Comparison of ENCODE assay signal across 1 cellular context in the genomic region with DNA sequence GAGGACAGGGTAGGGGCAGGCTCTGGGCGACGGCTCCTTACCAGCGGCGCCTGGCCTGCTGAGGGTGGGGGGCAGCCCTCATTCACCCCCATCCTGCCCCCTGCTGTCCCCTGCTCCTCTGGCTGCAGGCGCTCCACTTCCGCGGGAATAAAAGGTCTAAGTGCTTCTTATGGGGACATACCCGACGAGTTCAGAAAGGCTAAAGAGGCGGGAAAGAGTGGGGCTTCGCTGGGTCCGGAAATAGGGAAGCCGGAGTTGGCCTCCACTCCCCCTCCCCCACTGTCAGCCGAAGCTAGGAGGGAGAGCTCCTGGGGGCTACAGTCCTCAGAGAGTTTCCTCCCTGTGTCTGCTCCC.
TF ChIP-seq lines count a peak whose summit lies in the region.

No MANE protein-coding gene starts in this region.

TF ChIP-seq in H1, 55 proteins besides CTCF, POLR2A, EP300 and RAD21:
- TF ChIP-seq EGR1 (IDR thresholded peaks at IDR 0.05; ENCODE audit: borderline replicate concordance, low read depth, low read length) (no peak), CHD1 (IDR thresholded peaks at IDR 0.05; ENCODE audit: low read depth, low read length) (no peak), NRF1 (IDR thresholded peaks at IDR 0.05; ENCODE audit: low read depth, low read length) (no peak), BACH1 (IDR thresholded peaks at IDR 0.05; ENCODE audit: low read length) (no peak), TAF1 (IDR thresholded peaks at IDR 0.05; ENCODE audit: low read depth, low read length) (no peak), SP4 (IDR thresholded peaks at IDR 0.05; ENCODE audit: low read length) (no peak), GABPA (IDR thresholded peaks at IDR 0.05; ENCODE audit: borderline replicate concordance, insufficient read depth, low read length) (no peak), ASH2L (IDR thresholded peaks at IDR 0.05; ENCODE audit: low read length) (peak; percentile 86), CREB1 (IDR thresholded peaks at IDR 0.05) (no peak), HDAC2 (IDR thresholded peaks at IDR 0.05; ENCODE audit: borderline replicate concordance in 1 of 2, low read depth in 2 of 2, low read length in 2 of 2) (0 out of 4 replicates have a peak, but pooled peaks of 1 of the 2 experiments have one; percentile 53), KDM4A (IDR thresholded peaks at IDR 0.05; ENCODE audit: low read depth, low read length, severe bottlenecking) (peak; percentile 69), KDM5A (IDR thresholded peaks at IDR 0.05; ENCODE audit: low read length) (no peak), CTBP2 (IDR thresholded peaks at IDR 0.05; ENCODE audit: borderline replicate concordance, insufficient read depth, insufficient read length, low read length) (peak; percentile 37)
- TF ChIP-seq, protein P1, sequence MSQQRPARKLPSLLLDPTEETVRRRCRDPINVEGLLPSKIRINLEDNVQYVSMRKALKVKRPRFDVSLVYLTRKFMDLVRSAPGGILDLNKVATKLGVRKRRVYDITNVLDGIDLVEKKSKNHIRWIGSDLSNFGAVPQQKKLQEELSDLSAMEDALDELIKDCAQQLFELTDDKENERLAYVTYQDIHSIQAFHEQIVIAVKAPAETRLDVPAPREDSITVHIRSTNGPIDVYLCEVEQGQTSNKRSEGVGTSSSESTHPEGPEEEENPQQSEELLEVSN (IDR thresholded peaks at IDR 0.05), result peak; percentile 98
- TF ChIP-seq, protein P2, sequence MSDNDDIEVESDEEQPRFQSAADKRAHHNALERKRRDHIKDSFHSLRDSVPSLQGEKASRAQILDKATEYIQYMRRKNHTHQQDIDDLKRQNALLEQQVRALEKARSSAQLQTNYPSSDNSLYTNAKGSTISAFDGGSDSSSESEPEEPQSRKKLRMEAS (IDR thresholded peaks at IDR 0.05), result peak; percentile 23; the same call in 1 of the 2 replicates
